ENCODE assay signal across 8 cellular contexts in the genomic region with DNA sequence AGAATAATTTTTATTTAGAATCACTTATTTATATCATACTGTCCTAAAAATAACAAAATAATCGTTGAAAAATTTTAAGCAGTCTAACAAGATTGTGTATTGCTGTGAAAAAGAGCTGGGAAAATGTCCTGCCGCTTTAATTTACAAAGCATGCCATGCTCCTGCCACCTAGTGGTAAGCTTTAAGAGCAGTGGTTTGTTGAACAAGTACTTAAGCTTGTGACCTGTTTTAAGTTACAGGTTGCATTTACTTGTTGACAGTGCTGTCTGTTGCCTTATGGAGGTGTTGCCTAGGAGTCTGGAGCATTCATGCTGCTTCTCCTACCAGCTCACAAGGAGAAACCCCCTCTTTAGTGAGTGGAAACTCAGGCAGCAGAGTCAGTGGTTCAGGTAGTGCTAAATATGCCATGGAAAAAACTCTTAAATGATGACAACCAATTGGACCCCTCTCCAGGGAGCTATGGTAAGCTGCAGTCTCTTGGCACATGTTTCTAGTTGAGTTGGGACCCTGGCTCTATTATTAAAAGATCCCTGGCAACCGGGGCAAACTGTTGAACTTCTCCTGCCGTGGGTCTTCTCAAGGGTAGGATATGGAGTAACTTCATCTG.
A peak's percentile ranks its signal among the peaks of the same experiment; 100 is the strongest.
DNase-seq lines count a peak whose midpoint lies in the region; ATAC-seq, FAIRE-seq and TF ChIP-seq lines count a peak whose summit lies in the region.

No MANE protein-coding gene starts in this region.

- no peaks in the 10 kb centered on the region for H3K4me1 ChIP-seq in thoracic aorta (ENCODE audit: control insufficient read depth in 1 of 2, low read depth in 2 of 2)

- DNase-seq in Daoy (ENCODE audit: low read depth) (peak; percentile 45), HT1080 (ENCODE audit: low read depth) (peak; percentile 40), RCC 7860 (ENCODE audit: low spot score) (peak; percentile 9), brain microvascular endothelial cell (peak; percentile 60), kidney epithelial cell (ENCODE audit: low read depth) (peak; percentile 41), thoracic aorta (ENCODE audit: low spot score) (no peak), posterior vena cava (ENCODE audit: low spot score) (no peak)

- FAIRE-seq in RCC 7860 (lab: Jason Lieb, UNC), result peak; percentile 55

- ATAC-seq in thoracic aorta (ENCODE audit: insufficient number of reproducible peaks, low FRiP score, low read depth), result peak; percentile 25
- ATAC-seq in GM19455 (IDR thresholded peaks at IDR 0.05; ENCODE audit: unreplicated experiment), result no peak

- H3K9me3 ChIP-seq in thoracic aorta, result no peaks in the 10 kb centered on the region

- in situ Hi-C loops in brain microvascular endothelial cell (cut with HindIII; ENCODE audit: low pct_ligation_motif_present, low sequenced_read_pairs), result no loop called here

- H3K4me3 ChIP-seq in brain microvascular endothelial cell (ENCODE audit: low read depth, low read length), result no peak overlapping the region
- H3K4me3 ChIP-seq in kidney epithelial cell (ENCODE audit: low read depth, low read length), result no peak overlapping the region
- H3K4me3 ChIP-seq in thoracic aorta, result no peak overlapping the region

- H3K27ac ChIP-seq in brain microvascular endothelial cell, result no peak overlapping the region
- no peak overlapping the region for H3K27ac ChIP-seq in thoracic aorta

- H3K36me3 ChIP-seq in brain microvascular endothelial cell (replicated peaks), result no peaks in the 10 kb centered on the region
- H3K36me3 ChIP-seq in kidney epithelial cell (ENCODE audit: control insufficient read depth, insufficient read depth, low read length), result no peaks in the 10 kb centered on the region
- no peaks in the 10 kb centered on the region for H3K36me3 ChIP-seq in thoracic aorta

- intact Hi-C loops in posterior vena cava (cut with DNase I), result no loop called here

- H3K27me3 ChIP-seq in brain microvascular endothelial cell (replicated peaks), result no peaks in the 10 kb centered on the region
- H3K27me3 ChIP-seq in kidney epithelial cell (ENCODE audit: control insufficient read depth, insufficient read depth, low read length), result no peaks in the 10 kb centered on the region
- no peaks in the 10 kb centered on the region for H3K27me3 ChIP-seq in thoracic aorta (replicated peaks; ENCODE audit: insufficient read depth)

- peak; percentile 92 for TF ChIP-seq CTCF in brain microvascular endothelial cell (IDR thresholded peaks at IDR 0.05; ENCODE audit: low read depth, low read length, missing control alignments)
- TF ChIP-seq CTCF in kidney epithelial cell (IDR thresholded peaks at IDR 0.05; ENCODE audit: insufficient read depth, low read length, poor library complexity, severe bottlenecking), result peak; percentile 85
- TF ChIP-seq CTCF in thoracic aorta (IDR thresholded peaks at IDR 0.05), result peak; percentile 76

Comparison
In these comparisons a context has a peak if more than half of its experiments do, and no peak if none do; other contexts are left out.
1. DNase-seq: peak in Daoy (single experiment), HT1080 (single experiment), RCC 7860 (single experiment), brain microvascular endothelial cell (single experiment) and kidney epithelial cell (single experiment); none in thoracic aorta (single experiment) and posterior vena cava (single experiment).
2. Peak in every context shown above with its lines, with median percentiles within 50 percentile points of each other: CTCF ChIP-seq.